In genomic region chr2:195408196-195408595, GRCh38 we compare ENCODE assay signal across 29 cellular contexts.
DNase-seq lines count a peak whose midpoint lies in the region; ATAC-seq, FAIRE-seq and TF ChIP-seq lines count a peak whose summit lies in the region.
"Had no signal": no experiment of that assay in that cellular context is flagged by ENCODE, and none has a peak within 500 bp of the region (broad histone marks: within the 10 kb centered on the region; RNA-seq: fewer than 3 reads in every experiment).

No MANE protein-coding gene starts in this region.

- no peak overlapping the region for H3K4me3 Mint-ChIP-seq in neural progenitor cell
- H3K4me3 Mint-ChIP-seq: activated CD4-positive, alpha-beta memory T cell treated with anti-CD3 and anti-CD28 coated beads, Interleukin-2, amount 10 ng/mL, durations not matched to agents 7 days and 5 days; activated naive CD4-positive, alpha-beta T cell treated with anti-CD3 and anti-CD28 coated beads, Interleukin-2, amount 50 U/mL, for 24 hours; activated T-helper 17 cell treated with anti-CD3 and anti-CD28 coated beads, Interleukin-2, amount 50 U/mL, for 72 hours; B cell; natural killer cell treated with Interleukin-12 subunit alpha and Interleukin-12 subunit beta and Interleukin-15 and Interleukin-18, amount 100 ng/mL, for 72 hours; stimulated activated naive CD8-positive, alpha-beta T cell treated with anti-CD3 and anti-CD28 coated beads, Interleukin-15, Interleukin-2, amounts not matched to agents 100 ng/mL and 50 ng/mL, for 24 hours had no signal

- no peak overlapping the region for H3K4me3 ChIP-seq in K562
- H3K4me3 ChIP-seq in neural progenitor cell = no peak overlapping the region
- H3K4me3 ChIP-seq in HAP-1 = no peak overlapping the region
- H3K4me3 ChIP-seq in vagina = no peak overlapping the region
- H3K4me3 ChIP-seq: coronary artery, heart left ventricle, lower lobe of right lung, MG63, mucosa of descending colon, SJCRH30, thoracic aorta, uterus had no signal

- CTCF ChIA-PET in K562 (lab: Yijun Ruan, JAX; ENCODE audit: low intra/inter-chr PET ratio) = interaction anchor here (0.7 kb wide), 1 partner anchor 83 kb away, joined by 3 read pairs; no protein-coding TSS in a partner anchor

- no peaks in the 10 kb centered on the region for H3F3A ChIP-seq in neural progenitor cell (ENCODE audit: low read depth)

- TF ChIP-seq RAD21 in K562 (CRISPR knock-in tag; conservative IDR thresholded peaks at IDR 0.05 in 1 of 2, IDR thresholded peaks at IDR 0.05 in 1 of 2) = no peak

- no peak for FAIRE-seq in K562 (lab: Jason Lieb, UNC)
- FAIRE-seq: RCC 7860, TTC549 had no signal

- BruUV-seq in K562 (replicated peaks; lab: Mats Ljungman, UMichigan) = no TSS peak

- H3K9me3 ChIP-seq in K562 (replicated peaks; ENCODE audit: control insufficient read depth, insufficient read depth, low read depth, low read length) (no peaks in the 10 kb centered on the region), neural progenitor cell (ENCODE audit: low read depth) (no peaks in the 10 kb centered on the region), HAP-1 (no peaks in the 10 kb centered on the region), vagina (no peaks in the 10 kb centered on the region)
- H3K9me3 ChIP-seq: heart left ventricle, lower lobe of right lung, MG63, mucosa of descending colon, SJCRH30, thoracic aorta, uterus had no signal

- peak; percentile 56 for DNase-seq in D341Med (ENCODE audit: low spot score)
- DNase-seq in NCI-H1436 treated with DMSO at 0.1 percent for 48 hours (lab: John Stamatoyannopoulos, UW) = peak; percentile 17
- peak; percentile 89 for DNase-seq in NCI-H748 (lab: John Stamatoyannopoulos, UW; ENCODE audit: unreplicated experiment)
- no peak for DNase-seq in K562 (ENCODE audit: extremely low read depth in 1 of 4, low spot score in 3 of 4)
- DNase-seq in neural progenitor cell (ENCODE audit: low spot score) = no peak
- DNase-seq in HAP-1 (ENCODE audit: low spot score in 2 of 2) = no peak
- DNase-seq in vagina (ENCODE audit: extremely low spot score in 2 of 2) = no peak
- DNase-seq: activated CD4-positive, alpha-beta memory T cell treated with anti-CD3 and anti-CD28 coated beads, Interleukin-2, amount 10 ng/mL, durations not matched to agents 7 days and 5 days; GF-D8; heart left ventricle; lower lobe of right lung; MG63; mucosa of descending colon; NCI-H187; NCI-H345; T-helper 1 cell; uterus had no signal

- H3K9me1 ChIP-seq in K562 (ENCODE audit: control insufficient read depth, insufficient read depth, low read length) = no peaks in the 10 kb centered on the region

- H3K36me3 Mint-ChIP-seq in neural progenitor cell = no peaks in the 10 kb centered on the region
- H3K36me3 Mint-ChIP-seq: activated naive CD4-positive, alpha-beta T cell treated with anti-CD3 and anti-CD28 coated beads, Interleukin-2, amount 50 U/mL, for 24 hours; natural killer cell treated with Interleukin-12 subunit alpha and Interleukin-12 subunit beta and Interleukin-15 and Interleukin-18, amount 100 ng/mL, for 72 hours had no signal

- H3K27me3 ChIP-seq in K562 (ENCODE audit: control insufficient read depth in 2 of 2, insufficient read depth in 2 of 2, low read length in 2 of 2) (no peaks in the 10 kb centered on the region), neural progenitor cell (no peaks in the 10 kb centered on the region), HAP-1 (ENCODE audit: low read depth) (no peaks in the 10 kb centered on the region), vagina (no peaks in the 10 kb centered on the region)
- H3K27me3 ChIP-seq: heart left ventricle, MG63, SJCRH30, uterus had no signal

- H3K27ac ChIP-seq in K562 (ENCODE audit: extremely low read depth, low read depth, low read length) = no peak overlapping the region
- H3K27ac ChIP-seq in neural progenitor cell = no peak overlapping the region
- no peak overlapping the region for H3K27ac ChIP-seq in vagina
- H3K27ac ChIP-seq: coronary artery, heart left ventricle, lower lobe of right lung, SJCRH30, thoracic aorta, uterus had no signal

- no peaks in the 10 kb centered on the region for H3K9me3 Mint-ChIP-seq in neural progenitor cell
- H3K9me3 Mint-ChIP-seq: activated CD4-positive, alpha-beta memory T cell treated with anti-CD3 and anti-CD28 coated beads, Interleukin-2, amount 10 ng/mL, durations not matched to agents 7 days and 5 days; activated naive CD4-positive, alpha-beta T cell treated with anti-CD3 and anti-CD28 coated beads, Interleukin-2, amount 50 U/mL, for 24 hours; activated T-helper 17 cell treated with anti-CD3 and anti-CD28 coated beads, Interleukin-2, amount 50 U/mL, for 72 hours; natural killer cell treated with Interleukin-12 subunit alpha and Interleukin-12 subunit beta and Interleukin-15 and Interleukin-18, amount 100 ng/mL, for 72 hours; stimulated activated naive CD8-positive, alpha-beta T cell treated with anti-CD3 and anti-CD28 coated beads, Interleukin-15, Interleukin-2, amounts not matched to agents 100 ng/mL and 50 ng/mL, for 24 hours had no signal

- H3K4me1 ChIP-seq in K562 (replicated peaks in 1 of 2; ENCODE audit: control insufficient read depth in 2 of 2, insufficient read depth in 2 of 2, low read length in 2 of 2) (peaks cover 0 to 10% of the 10 kb centered on the region in 2 experiments; a peak in 2 of 5 replicates), neural progenitor cell (no peaks in the 10 kb centered on the region), HAP-1 (no peaks in the 10 kb centered on the region), vagina (no peaks in the 10 kb centered on the region)
- H3K4me1 ChIP-seq: lower lobe of right lung, SJCRH30, uterus had no signal

- POLR2A ChIA-PET in K562 (lab: Yijun Ruan, JAX) = interaction anchor here (1.0 kb wide), 1 partner anchor 15 kb away, joined by 4 read pairs; no protein-coding TSS in a partner anchor

- no peak for TF ChIP-seq EP300 in K562 (IDR thresholded peaks at IDR 0.05; ENCODE audit: low read length)

- H3K79me2 ChIP-seq in K562 (ENCODE audit: control insufficient read depth, insufficient read depth, low read length) = no peaks in the 10 kb centered on the region
- H3K79me2 ChIP-seq in neural progenitor cell (ENCODE audit: low read depth) = no peaks in the 10 kb centered on the region

- H3K27me3 Mint-ChIP-seq in neural progenitor cell (ENCODE audit: insufficient read depth, low read depth) = no peaks in the 10 kb centered on the region
- H3K27me3 Mint-ChIP-seq: activated CD4-positive, alpha-beta memory T cell treated with anti-CD3 and anti-CD28 coated beads, Interleukin-2, amount 10 ng/mL, durations not matched to agents 7 days and 5 days; activated naive CD4-positive, alpha-beta T cell treated with anti-CD3 and anti-CD28 coated beads, Interleukin-2, amount 50 U/mL, for 24 hours; activated T-helper 17 cell treated with anti-CD3 and anti-CD28 coated beads, Interleukin-2, amount 50 U/mL, for 72 hours; B cell; natural killer cell treated with Interleukin-12 subunit alpha and Interleukin-12 subunit beta and Interleukin-15 and Interleukin-18, amount 100 ng/mL, for 72 hours; stimulated activated naive CD8-positive, alpha-beta T cell treated with anti-CD3 and anti-CD28 coated beads, Interleukin-15, Interleukin-2, amounts not matched to agents 100 ng/mL and 50 ng/mL, for 24 hours had no signal

- TF ChIP-seq CTCF in K562 (IDR thresholded peaks at IDR 0.05 in 2 of 3, conservative IDR thresholded peaks at IDR 0.05 in 1 of 3; ENCODE audit: insufficient read depth in 2 of 3, low read depth in 1 of 3, low read length in 3 of 3) (no peak), neural progenitor cell (IDR thresholded peaks at IDR 0.05) (no peak), vagina (IDR thresholded peaks at IDR 0.05) (no peak)

- H3K27ac Mint-ChIP-seq in neural progenitor cell = no peak overlapping the region
- H3K27ac Mint-ChIP-seq: activated CD4-positive, alpha-beta memory T cell treated with anti-CD3 and anti-CD28 coated beads, Interleukin-2, amount 10 ng/mL, durations not matched to agents 7 days and 5 days; activated naive CD4-positive, alpha-beta T cell treated with anti-CD3 and anti-CD28 coated beads, Interleukin-2, amount 50 U/mL, for 24 hours; activated T-helper 17 cell treated with anti-CD3 and anti-CD28 coated beads, Interleukin-2, amount 50 U/mL, for 72 hours; B cell; natural killer cell treated with Interleukin-12 subunit alpha and Interleukin-12 subunit beta and Interleukin-15 and Interleukin-18, amount 100 ng/mL, for 72 hours; stimulated activated naive CD8-positive, alpha-beta T cell treated with anti-CD3 and anti-CD28 coated beads, Interleukin-15, Interleukin-2, amounts not matched to agents 100 ng/mL and 50 ng/mL, for 24 hours had no signal

- in situ Hi-C loops in K562 (cut with MboI) (no loop called here), HAP-1 (cut with MboI; ENCODE audit: low sequenced_read_pairs) (no loop called here)

- H3K4me1 Mint-ChIP-seq in neural progenitor cell = peaks cover 6% of the 10 kb centered on the region
- H3K4me1 Mint-ChIP-seq: B cell had no signal

- H3K36me3 ChIP-seq in K562 (ENCODE audit: control insufficient read depth, insufficient read depth, low read length) (no peaks in the 10 kb centered on the region), neural progenitor cell (no peaks in the 10 kb centered on the region), HAP-1 (replicated peaks) (no peaks in the 10 kb centered on the region), vagina (no peaks in the 10 kb centered on the region)
- H3K36me3 ChIP-seq: heart left ventricle, lower lobe of right lung, MG63, SJCRH30, thoracic aorta, uterus had no signal

- no peak for TF ChIP-seq POLR2A in K562 (conservative IDR thresholded peaks at IDR 0.05)
- no peak for TF ChIP-seq POLR2A in vagina (IDR thresholded peaks at IDR 0.05)

- 54% methylated on average over 3 of the region's 3 CpGs for WGBS in K562 (ENCODE audit: insufficient coverage, low coverage, missing lambda C conversion rate)

- no peak overlapping the region for H3K4me2 ChIP-seq in K562 (ENCODE audit: insufficient read depth, low read length)
- H3K4me2 ChIP-seq in neural progenitor cell = no peak overlapping the region

- intact Hi-C loops in K562 (cut with micrococcal nuclease) = loop anchor here (5.0 to 10.0 kb wide), 3 partner anchors 79 to 254 kb away; no protein-coding TSS in a partner anchor
- intact Hi-C loops in vagina (cut with DNase I) = no loop called here

- H3K9ac ChIP-seq in K562 (ENCODE audit: insufficient read depth in 1 of 2, low read depth in 2 of 2, low read length in 2 of 2) (no peak overlapping the region; a peak in 1 of 4 replicates), neural progenitor cell (no peak overlapping the region)

- H4K20me1 ChIP-seq in K562 (replicated peaks; ENCODE audit: control insufficient read depth, insufficient read depth, low read length) = no peaks in the 10 kb centered on the region
- H4K20me1 ChIP-seq in neural progenitor cell (ENCODE audit: low read depth) = no peaks in the 10 kb centered on the region

- no peak for ATAC-seq in K562
- ATAC-seq in HG02678 (IDR thresholded peaks at IDR 0.05; ENCODE audit: unreplicated experiment) = no peak
- ATAC-seq: activated CD4-positive, CD25-positive, alpha-beta regulatory T cell treated with anti-CD3 and anti-CD28 coated beads, Interleukin-2, amount 50 U/mL, for 24 hours; activated T-helper 17 cell treated with anti-CD3 and anti-CD28 coated beads, Interleukin-2, amount 50 U/mL, for 72 hours; heart left ventricle; lower lobe of right lung; mucosa of descending colon; natural killer cell treated with Interleukin-12 subunit alpha and Interleukin-12 subunit beta and Interleukin-15 and Interleukin-18, amount 100 ng/mL, for 72 hours had no signal

- peak overlapping the region; percentile 80 for H2AFZ ChIP-seq in K562 (ENCODE audit: low read depth, low read length)
- H2AFZ ChIP-seq in neural progenitor cell (replicated peaks) = no peak overlapping the region

Comparison
In these comparisons a context has a peak if more than half of its experiments do, and no peak if none do; other contexts are left out.
1. DNase-seq: peak in D341Med (single experiment), NCI-H1436 treated with DMSO at 0.1 percent for 48 hours (single experiment) and NCI-H748 (single experiment); none in K562 (0 of 4), neural progenitor cell (single experiment), HAP-1 (0 of 2) and vagina (0 of 2).